Comparison of ENCODE assay signal across 8 cellular contexts in genomic region chr16:80540516-80541305, GRCh38. TPM values are rescaled to one million over a fixed set of nuclear protein-coding genes. Genes with fewer than 3 reads are reported as not detected.
DNase-seq lines count a peak whose midpoint lies in the region; ATAC-seq and TF ChIP-seq lines count a peak whose summit lies in the region.

DYNLRB2 (plus strand) TSS chr16:80540993; CDS start chr16:80541077, 84 bp downstream.

- no TSS peak for BruUV-seq in A673 (replicated peaks; lab: Mats Ljungman, UMichigan)

- H3K4me3 ChIP-seq in A673 (ENCODE audit: low read depth, low read length, poor library complexity, severe bottlenecking) (peak within 1 kb of the TSS; percentile 36), ectodermal cell (ENCODE audit: insufficient read depth, low read depth, low read length) (peak within 1 kb of the TSS; percentile 55), lower leg skin (ENCODE audit: low read depth, poor library complexity, severe bottlenecking) (peak within 1 kb of the TSS; percentile 47)

- DNase-seq in A673 (ENCODE audit: low spot score) (peak; percentile 78), NCI-H345 treated with DMSO at 0.1 percent for 48 hours (lab: John Stamatoyannopoulos, UW; ENCODE audit: unreplicated experiment) (peak; percentile 78), lower leg skin (ENCODE audit: low spot score in 2 of 2) (peak; percentile 89 to 98)
- peak; percentile 94 for DNase-seq in activated CD8-positive, alpha-beta T cell treated with anti-CD3 and anti-CD28 coated beads, Interleukin-2, amount 10 ng/mL, durations not matched to agents 7 days and 5 days
- peak; percentile 92 for DNase-seq in stimulated activated CD4-positive, alpha-beta T cell treated with anti-CD3 and anti-CD28 coated beads, Interleukin-4, amount 100 ng/mL, for 24 hours

- peak; percentile 89 for ATAC-seq in GM18870 (IDR thresholded peaks at IDR 0.05; ENCODE audit: unreplicated experiment)
- peak; percentile 97 for ATAC-seq in HG03139 (IDR thresholded peaks at IDR 0.05; ENCODE audit: unreplicated experiment)
- peak; percentile 96 for ATAC-seq in activated CD8-positive, alpha-beta T cell treated with anti-CD3 and anti-CD28 coated beads, Interleukin-2, amount 10 ng/mL, durations not matched to agents 7 days and 5 days

- CTCF ChIA-PET in A673 (lab: Charles Lee): no interaction called here
- CTCF ChIA-PET in activated CD8-positive, alpha-beta T cell treated with anti-CD3 and anti-CD28 coated beads, Interleukin-2, amount 10 ng/mL, durations not matched to agents 7 days and 5 days (lab: Charles Lee): interaction anchor here (1.0 kb wide), 1 partner anchor 39 kb away, joined by 3 read pairs; no protein-coding TSS in a partner anchor

- no peak within 1 kb of the TSS for H3K27ac ChIP-seq in A673 (ENCODE audit: low read depth, low read length, poor library complexity, severe bottlenecking)
- H3K27ac ChIP-seq in ectodermal cell (ENCODE audit: insufficient read depth, low read depth, low read length, poor library complexity, severe bottlenecking): no peak within 1 kb of the TSS

- POLR2A ChIA-PET in A673 (lab: Charles Lee; ENCODE audit: low non-redundant PET): no interaction called here
- POLR2A ChIA-PET in activated CD8-positive, alpha-beta T cell treated with anti-CD3 and anti-CD28 coated beads, Interleukin-2, amount 10 ng/mL, durations not matched to agents 7 days and 5 days (lab: Charles Lee): no interaction called here

- intact Hi-C loops in A673 (cut with micrococcal nuclease; ENCODE audit: unreplicated experiment) (no loop called here), lower leg skin (cut with DNase I; ENCODE audit: low total_unique reads) (no loop called here)

- H3K27me3 ChIP-seq in A673 (replicated peaks; ENCODE audit: insufficient read depth, low read depth, low read length, poor library complexity): no peaks in the 10 kb centered on the region
- peaks cover 72% of the 10 kb centered on the region for H3K27me3 ChIP-seq in ectodermal cell (ENCODE audit: control insufficient read depth, insufficient read depth, low read length, poor library complexity, severe bottlenecking)

- peak within 1 kb of the TSS; percentile 92 for H3K4me3 Mint-ChIP-seq in activated CD8-positive, alpha-beta T cell treated with anti-CD3 and anti-CD28 coated beads, Interleukin-2, amount 10 ng/mL, durations not matched to agents 7 days and 5 days

- peaks cover 18% of the 10 kb centered on the region for H3K4me1 Mint-ChIP-seq in activated CD8-positive, alpha-beta T cell treated with anti-CD3 and anti-CD28 coated beads, Interleukin-2, amount 10 ng/mL, durations not matched to agents 7 days and 5 days (ENCODE audit: low read depth)

- TF ChIP-seq CTCF in A673 (conservative IDR thresholded peaks at IDR 0.05; ENCODE audit: low read depth, low read length) (no peak), lower leg skin (IDR thresholded peaks at IDR 0.05) (no peak)

- H3K36me3 ChIP-seq in A673 (ENCODE audit: insufficient read depth, low read length, poor library complexity, severe bottlenecking) (no peaks in the 10 kb centered on the region), ectodermal cell (ENCODE audit: control insufficient read depth, insufficient read depth, low read length) (no peaks in the 10 kb centered on the region)

- peaks cover 7% of the 10 kb centered on the region for H3K27me3 Mint-ChIP-seq in activated CD8-positive, alpha-beta T cell treated with anti-CD3 and anti-CD28 coated beads, Interleukin-2, amount 10 ng/mL, durations not matched to agents 7 days and 5 days (ENCODE audit: low read depth)

- H3K4me1 ChIP-seq in A673 (ENCODE audit: insufficient read depth, low read length, poor library complexity, severe bottlenecking) (no peaks in the 10 kb centered on the region), ectodermal cell (ENCODE audit: control insufficient read depth, insufficient read depth, low read length) (no peaks in the 10 kb centered on the region)

- TF ChIP-seq POLR2A in lower leg skin (IDR thresholded peaks at IDR 0.05): no peak

- WGBS in ectodermal cell, 2 experiments: 5% methylated on average over 55 of the region's 55 CpGs
- WGBS in lower leg skin, 2 donors: 2 to 3% methylated on average over 48 to 49 of the region's 55 CpGs

- H3K36me3 Mint-ChIP-seq in activated CD8-positive, alpha-beta T cell treated with anti-CD3 and anti-CD28 coated beads, Interleukin-2, amount 10 ng/mL, durations not matched to agents 7 days and 5 days (ENCODE audit: low read depth): peaks cover 10% of the 10 kb centered on the region

- H3K9me3 Mint-ChIP-seq in activated CD8-positive, alpha-beta T cell treated with anti-CD3 and anti-CD28 coated beads, Interleukin-2, amount 10 ng/mL, durations not matched to agents 7 days and 5 days (ENCODE audit: insufficient read depth): peaks cover 5% of the 10 kb centered on the region

- peak within 1 kb of the TSS; percentile 96 for H3K27ac Mint-ChIP-seq in activated CD8-positive, alpha-beta T cell treated with anti-CD3 and anti-CD28 coated beads, Interleukin-2, amount 10 ng/mL, durations not matched to agents 7 days and 5 days

- H3K9me3 ChIP-seq in A673 (ENCODE audit: low read depth, low read length, poor library complexity, severe bottlenecking) (no peaks in the 10 kb centered on the region), ectodermal cell (ENCODE audit: control insufficient read depth, low read length) (no peaks in the 10 kb centered on the region)

RNA-seq across cellular contexts. Expression of gene DYNLRB2, which starts in this region (rescaled TPM):
- not detected in 2 replicates for total RNA-seq in A673 (2021)
- not detected for total RNA-seq in activated CD8-positive, alpha-beta T cell treated with anti-CD3 and anti-CD28 coated beads, Interleukin-2, amount 10 ng/mL, durations not matched to agents 7 days and 5 days
- polyA plus RNA-seq in ectodermal cell (2013, experiment 1 of 4): not detected
- 0.68 TPM for polyA plus RNA-seq in ectodermal cell (2013, experiment 2 of 4)
- 1.7 TPM for polyA plus RNA-seq in ectodermal cell (2013, experiment 3 of 4)
- 1.1 TPM for polyA plus RNA-seq in ectodermal cell (2013, experiment 4 of 4)
- 1 to 10 TPM in 2 of 4 donors, not detected in 2; 3.6 to 4.1 TPM for total RNA-seq in lower leg skin

Comparison
In these comparisons a context has a peak if more than half of its experiments do, and no peak if none do; other contexts are left out.
1. Peak in DNase-seq and H3K4me3 ChIP-seq in A673; RNA of the gene not detected or under 1 TPM.
2. Peak in DNase-seq and ATAC-seq in activated CD8-positive, alpha-beta T cell treated with anti-CD3 and anti-CD28 coated beads, Interleukin-2, amount 10 ng/mL, durations not matched to agents 7 days and 5 days; RNA of the gene not detected or under 1 TPM.